Comparison of ENCODE assay signal across 22 cellular contexts in genomic region chr12:116577149-116577548, GRCh38. TPM values are rescaled to one million over a fixed set of nuclear protein-coding genes. Genes with fewer than 3 reads are reported as not detected.
"Had no signal": no experiment of that assay in that cellular context is flagged by ENCODE, and none has a peak within 500 bp of the region (broad histone marks: within the 10 kb centered on the region; RNA-seq: fewer than 3 reads in every experiment).

No MANE protein-coding gene starts in this region.

- ATAC-seq: gastroesophageal sphincter; left cardiac atrium; left ventricle myocardium superior; psoas muscle; right lobe of liver; stimulated activated effector memory CD8-positive, alpha-beta T cell treated with anti-CD3 and anti-CD28 coated beads, Interleukin-12 subunit alpha, Interleukin-12 subunit beta, amount 100 ng/mL, for 72 hours; stimulated activated naive CD8-positive, alpha-beta T cell treated with anti-CD3 and anti-CD28 coated beads, Interleukin-15, Interleukin-2, amounts not matched to agents 100 U/mL and 50 U/mL, for 24 hours had no signal

- H3K4me1 ChIP-seq: esophagus squamous epithelium, gastroesophageal sphincter, psoas muscle, right lobe of liver, upper lobe of left lung, uterus had no signal

- H3K9me3 Mint-ChIP-seq: stimulated activated effector memory CD8-positive, alpha-beta T cell treated with anti-CD3 and anti-CD28 coated beads, Interleukin-12 subunit alpha, Interleukin-12 subunit beta, amount 100 ng/mL, for 72 hours had no signal

- H3K79me2 ChIP-seq: hepatocyte had no signal

- DNase-seq: effector memory CD4-positive, alpha-beta T cell; esophagus squamous epithelium; kidney; left cardiac atrium; left ventricle myocardium superior; mesenchymal stem cell; midbrain; nephron progenitor cell; psoas muscle; retina; right lobe of liver; stimulated activated CD4-positive, alpha-beta T cell treated with anti-CD3 and anti-CD28 coated beads, Interleukin-4, amount 100 ng/mL, for 1 hour; stimulated activated CD8-positive, alpha-beta memory T cell treated with anti-CD3 and anti-CD28 coated beads, Interleukin-4, amount 100 ng/mL, for 48 hours; stimulated activated naive CD8-positive, alpha-beta T cell treated with anti-CD3 and anti-CD28 coated beads, Interleukin-15, Interleukin-2, amounts not matched to agents 100 U/mL and 50 U/mL, for 24 hours; tibial artery; upper lobe of left lung; uterus had no signal

- H3K4me1 Mint-ChIP-seq: nephron progenitor cell; stimulated activated effector memory CD8-positive, alpha-beta T cell treated with anti-CD3 and anti-CD28 coated beads, Interleukin-12 subunit alpha, Interleukin-12 subunit beta, amount 100 ng/mL, for 72 hours had no signal

- H3K36me3 Mint-ChIP-seq: stimulated activated effector memory CD8-positive, alpha-beta T cell treated with anti-CD3 and anti-CD28 coated beads, Interleukin-12 subunit alpha, Interleukin-12 subunit beta, amount 100 ng/mL, for 72 hours had no signal

- FAIRE-seq: kidney had no signal

- H3K4me3 ChIP-seq: esophagus squamous epithelium, gastroesophageal sphincter, hepatocyte, lung, psoas muscle, right lobe of liver, tibial artery, upper lobe of left lung, uterus had no signal

- H3K27ac Mint-ChIP-seq: nephron progenitor cell; stimulated activated effector memory CD8-positive, alpha-beta T cell treated with anti-CD3 and anti-CD28 coated beads, Interleukin-12 subunit alpha, Interleukin-12 subunit beta, amount 100 ng/mL, for 72 hours had no signal

- H3K9me3 ChIP-seq: esophagus squamous epithelium, gastroesophageal sphincter, psoas muscle, right lobe of liver, tibial artery, upper lobe of left lung, uterus had no signal

- H3K36me3 ChIP-seq: esophagus squamous epithelium, gastroesophageal sphincter, right lobe of liver, tibial artery, upper lobe of left lung, uterus had no signal

- H3K27ac ChIP-seq: epithelial cell of prostate, esophagus squamous epithelium, gastroesophageal sphincter, hepatocyte, psoas muscle, right lobe of liver, tibial artery, upper lobe of left lung, uterus had no signal

- H3K27me3 ChIP-seq: esophagus squamous epithelium, gastroesophageal sphincter, hepatocyte, right lobe of liver, tibial artery, upper lobe of left lung, uterus had no signal

- H2AFZ ChIP-seq: hepatocyte had no signal

- H3K4me3 Mint-ChIP-seq: nephron progenitor cell; stimulated activated effector memory CD8-positive, alpha-beta T cell treated with anti-CD3 and anti-CD28 coated beads, Interleukin-12 subunit alpha, Interleukin-12 subunit beta, amount 100 ng/mL, for 72 hours had no signal

- H3K4me2 ChIP-seq: hepatocyte had no signal

RNA-seq across cellular contexts. Expression of gene MAP1LC3B2, which starts 18.0 kb away (rescaled TPM):
- total RNA-seq: hepatocyte had no signal
